8 cellular contexts compared by ENCODE assay signal in genomic region chr14:54396493-54397335, GRCh38. TPM values are rescaled to one million over a fixed set of nuclear protein-coding genes. Genes with fewer than 3 reads are reported as not detected.
DNase-seq lines count a peak whose midpoint lies in the region; ATAC-seq and TF ChIP-seq lines count a peak whose summit lies in the region.

TSS of gene CDKN3 (plus strand) at chr14:54397007. CDS start at chr14:54397069, 62 bp downstream.

- DNase-seq in DMS79 (lab: John Stamatoyannopoulos, UW) (peak; percentile 99), KBM-7 (peak; percentile 99), PC-9 (peak; percentile 97)
- DNase-seq in activated T-cell treated with anti-CD3 and anti-CD28 coated beads, Interleukin-2, amount 50 U/mL, for 1 hour = peak; percentile 96
- peak; percentile 92 for DNase-seq in stimulated activated CD8-positive, alpha-beta memory T cell treated with anti-CD3 and anti-CD28 coated beads, Interleukin-7, amount 100 ng/mL, for 24 hours (ENCODE audit: low read depth)

- TSS peak; percentile 97 for BruUV-seq in PC-9 (replicated peaks; lab: Mats Ljungman, UMichigan)

- peaks cover 16% of the 10 kb centered on the region for H3K36me3 ChIP-seq in PC-9 (ENCODE audit: low read depth)
- no peaks in the 10 kb centered on the region for H3K36me3 ChIP-seq in esophagus (ENCODE audit: control insufficient read depth in 2 of 2, insufficient read depth in 2 of 2, low read length in 1 of 2)
- no peaks in the 10 kb centered on the region for H3K36me3 ChIP-seq in muscle layer of colon (ENCODE audit: insufficient read depth, low read length)

- no peaks in the 10 kb centered on the region for H3F3A ChIP-seq in PC-9 (ENCODE audit: insufficient read depth, low read depth)

- peak within 1 kb of the TSS; percentile 96 for H3K4me3 ChIP-seq in PC-9
- peak within 1 kb of the TSS; percentile 70 to 86 for H3K4me3 ChIP-seq in esophagus (ENCODE audit: low read depth in 1 of 2, low read length in 2 of 2)
- peak within 1 kb of the TSS; percentile 85 to 87 for H3K4me3 ChIP-seq in muscle layer of colon (ENCODE audit: low read depth in 1 of 2, low read length in 2 of 2)

- H3K9me3 ChIP-seq in PC-9 (ENCODE audit: insufficient read depth, low read depth) (no peaks in the 10 kb centered on the region), esophagus (ENCODE audit: control insufficient read depth in 2 of 2, insufficient read depth in 1 of 2, low read depth in 1 of 2, low read length in 1 of 2) (no peaks in the 10 kb centered on the region), muscle layer of colon (ENCODE audit: low read length) (no peaks in the 10 kb centered on the region)

- peak; percentile 64 for TF ChIP-seq CTCF in PC-9 (conservative IDR thresholded peaks at IDR 0.05)

- ATAC-seq in GM21717 (IDR thresholded peaks at IDR 0.05; ENCODE audit: unreplicated experiment) = peak; percentile 98

- intact Hi-C loops in PC-9 (cut with micrococcal nuclease; ENCODE audit: unreplicated experiment) = no loop called here

- CTCF ChIA-PET in PC-9 (lab: Charles Lee) = interaction anchor here (0.5 to 0.7 kb wide), 2 partner anchors 168 to 504 kb away, joined by 3 to 4 read pairs; no protein-coding TSS in a partner anchor

- H4K20me1 ChIP-seq in PC-9 (ENCODE audit: insufficient read depth) = no peaks in the 10 kb centered on the region

- peak within 1 kb of the TSS; percentile 39 for H3K9ac ChIP-seq in muscle layer of colon (ENCODE audit: low read length)

- peak within 1 kb of the TSS; percentile 98 for H2AFZ ChIP-seq in PC-9

- 1% methylated on average over 76 of the region's 76 CpGs for WGBS in esophagus, 2 donors

- no peaks in the 10 kb centered on the region for H3K9me2 ChIP-seq in PC-9 (ENCODE audit: insufficient read depth)

- H3K27ac ChIP-seq in PC-9 (0 out of 2 replicates have a peak within 1 kb of the TSS, but pooled peaks have one; percentile 21), esophagus (ENCODE audit: low read depth in 2 of 2, low read length in 1 of 2) (peak within 1 kb of the TSS; percentile 42 to 52), muscle layer of colon (ENCODE audit: low read depth, low read length) (no peak within 1 kb of the TSS)

- POLR2A ChIA-PET in PC-9 (lab: Charles Lee; ENCODE audit: unreplicated experiment) = interaction anchor here (0.6 to 0.7 kb wide), 9 partner anchors 22 to 1730 kb away, joined by 3 to 9 read pairs (median 5); no protein-coding TSS in a partner anchor

- peak within 1 kb of the TSS; percentile 91 for H3K4me2 ChIP-seq in PC-9

- H3K27me3 ChIP-seq in PC-9 (ENCODE audit: insufficient read depth, low read depth) (no peaks in the 10 kb centered on the region), esophagus (ENCODE audit: control insufficient read depth in 1 of 2, insufficient read depth in 2 of 2, low read length in 2 of 2) (no peaks in the 10 kb centered on the region), muscle layer of colon (ENCODE audit: control insufficient read depth in 1 of 2, insufficient read depth in 2 of 2, low read length in 2 of 2) (no peaks in the 10 kb centered on the region)

- H3K4me1 ChIP-seq in PC-9 (replicated peaks; ENCODE audit: insufficient read depth) (peaks cover 22% of the 10 kb centered on the region), esophagus (ENCODE audit: control insufficient read depth in 2 of 2, insufficient read depth in 2 of 2, low read length in 1 of 2) (peaks cover 0 to 5% of the 10 kb centered on the region in 2 donors), muscle layer of colon (ENCODE audit: insufficient read depth, low read length) (peaks cover 6% of the 10 kb centered on the region)

- in situ Hi-C loops in KBM-7 (cut with MboI; ENCODE audit: low pct_unique_long_range_greater_than_20kb, low sequenced_read_pairs) = no loop called here

- H3K79me2 ChIP-seq in PC-9 (ENCODE audit: low read depth) = peaks cover 41% of the 10 kb centered on the region

RNA-seq across cellular contexts. Expression of gene CDKN3, which starts in this region (rescaled TPM):
- 61.1 and 105 TPM in 2 replicates for total RNA-seq in PC-9 (2021)
- polyA plus RNA-seq in esophagus = 10 to 100 TPM; 17.0 to 25.5 TPM
